ENCODE assay signal across 29 cellular contexts in genomic region chr10:66639351-66639750, GRCh38.
DNase-seq lines count a peak whose midpoint lies in the region; ATAC-seq and TF ChIP-seq lines count a peak whose summit lies in the region.
"Had no signal": no experiment of that assay in that cellular context is flagged by ENCODE, and none has a peak within 500 bp of the region (broad histone marks: within the 10 kb centered on the region; RNA-seq: fewer than 3 reads in every experiment).

No MANE protein-coding gene starts in this region.

- peak overlapping the region; percentile 2; the same call in 1 of the 2 replicates for H3K4me2 ChIP-seq in PC-3 (ENCODE audit: low read length)
- H3K4me2 ChIP-seq in smooth muscle cell, result peak overlapping the region; percentile 47
- H3K4me2 ChIP-seq: hepatocyte had no signal

- H4K20me1 ChIP-seq in PC-3 (ENCODE audit: low read length) (no peaks in the 10 kb centered on the region), smooth muscle cell (ENCODE audit: low read depth) (no peaks in the 10 kb centered on the region)

- H3K4me1 ChIP-seq in PC-3 (ENCODE audit: insufficient read depth, low read length) (peaks cover 19% of the 10 kb centered on the region), smooth muscle cell (ENCODE audit: low read depth) (peaks cover 10% of the 10 kb centered on the region)
- H3K4me1 ChIP-seq: pancreas, SJSA1 had no signal

- peak; percentile 61 for DNase-seq in GM03348 (ENCODE audit: low spot score)
- peak; percentile 69 for DNase-seq in PC-3
- peak; percentile 1 for DNase-seq in fibroblast of pulmonary artery (ENCODE audit: low read depth)
- no peak for DNase-seq in smooth muscle cell (lab: John Stamatoyannopoulos, UW; ENCODE audit: unreplicated experiment)
- DNase-seq in activated CD4-positive, CD25-positive, alpha-beta regulatory T cell (lab: John Stamatoyannopoulos, UW), result no peak
- no peak for DNase-seq in midbrain (lab: John Stamatoyannopoulos, UW)
- DNase-seq: activated CD4-positive, alpha-beta T cell treated with anti-CD3 and anti-CD28 coated beads, Interleukin-2, amount 10 ng/mL, durations not matched to agents 24 days and 14 days; activated effector memory CD4-positive, alpha-beta T cell treated with Interleukin-2 at 50 U/mL for 16 hours; Calu3; CD4-positive, CD25-positive, alpha-beta regulatory T cell; central memory CD4-positive, alpha-beta T cell; dermis blood vessel endothelial cell; DMS79; endodermal cell; left cardiac atrium; NCI-H1436 treated with DMSO at 0.1 percent for 48 hours; NCI-H2107; NCI-H446 treated with DMSO at 0.1 percent for 48 hours; nephron progenitor cell; pancreas; RPMI8226; stimulated activated naive B cell treated with anti-CD40 and anti-IgM and Interleukin-4, amounts not matched to agents 10 μg/mL and 1 μg/mL and 100 μg/mL, for 72 hours had no signal

- CTCF ChIA-PET in PC-3 (lab: Charles Lee), result no interaction called here

- H3K9ac ChIP-seq in PC-3 (ENCODE audit: low read length) (no peak overlapping the region), smooth muscle cell (ENCODE audit: low read depth) (no peak overlapping the region)

- no peak overlapping the region for H2AFZ ChIP-seq in PC-3 (ENCODE audit: low read length)
- no peak overlapping the region for H2AFZ ChIP-seq in smooth muscle cell (ENCODE audit: low read depth)
- H2AFZ ChIP-seq: hepatocyte had no signal

- ATAC-seq in PC-3, result peak; percentile 21
- ATAC-seq in GM19023 (IDR thresholded peaks at IDR 0.05; ENCODE audit: unreplicated experiment), result no peak
- no peak for ATAC-seq in HG02623 (IDR thresholded peaks at IDR 0.05; ENCODE audit: unreplicated experiment)
- ATAC-seq: left cardiac atrium; pancreas; stimulated activated naive B cell treated with anti-CD40 and anti-IgM and Interleukin-4, amounts not matched to agents 10 μg/mL and 1 μg/mL and 100 μg/mL, for 72 hours had no signal

- H3K36me3 ChIP-seq in PC-3 (ENCODE audit: low read depth, low read length) (no peaks in the 10 kb centered on the region), smooth muscle cell (ENCODE audit: low read depth) (no peaks in the 10 kb centered on the region)
- H3K36me3 ChIP-seq: pancreas, SJSA1 had no signal

- no peak for TF ChIP-seq CTCF in PC-3 (conservative IDR thresholded peaks at IDR 0.05; ENCODE audit: low read depth, low read length)
- no peak for TF ChIP-seq CTCF in fibroblast of pulmonary artery (IDR thresholded peaks at IDR 0.05; ENCODE audit: low read length, missing control alignments)
- TF ChIP-seq CTCF in smooth muscle cell (IDR thresholded peaks at IDR 0.05; ENCODE audit: borderline replicate concordance, insufficient read depth, poor library complexity, severe bottlenecking), result no peak

- H3K27me3 ChIP-seq in PC-3 (ENCODE audit: low read length) (no peaks in the 10 kb centered on the region), smooth muscle cell (ENCODE audit: low read depth) (no peaks in the 10 kb centered on the region)
- H3K27me3 ChIP-seq: hepatocyte, pancreas, SJSA1 had no signal

- 66% methylated on average over 2 of the region's 2 CpGs for WGBS in smooth muscle cell (ENCODE audit: low lambda C conversion rate)

- intact Hi-C loops in PC-3 (cut with micrococcal nuclease), result no loop called here

- H3K4me3 ChIP-seq in PC-3 (ENCODE audit: low read length) (no peak overlapping the region), fibroblast of pulmonary artery (replicated peaks; ENCODE audit: low read depth, low read length) (no peak overlapping the region), smooth muscle cell (no peak overlapping the region)
- H3K4me3 ChIP-seq: hepatocyte, lung, pancreas, SJSA1, skin epidermis had no signal

- H3K9me3 ChIP-seq in PC-3 (ENCODE audit: low read length), result no peaks in the 10 kb centered on the region
- no peaks in the 10 kb centered on the region for H3K9me3 ChIP-seq in smooth muscle cell (replicated peaks; ENCODE audit: low read depth)
- H3K9me3 ChIP-seq: pancreas, SJSA1 had no signal

- H3K9me2 ChIP-seq in PC-3 (replicated peaks; ENCODE audit: low read length), result no peaks in the 10 kb centered on the region

- BruUV-seq in PC-3 (replicated peaks; lab: Mats Ljungman, UMichigan), result no TSS peak

- POLR2A ChIA-PET in PC-3 (lab: Charles Lee; ENCODE audit: unreplicated experiment), result no interaction called here

- H3F3A ChIP-seq in PC-3 (ENCODE audit: low read length, unreplicated experiment) (no peaks in the 10 kb centered on the region), smooth muscle cell (ENCODE audit: low read depth) (no peaks in the 10 kb centered on the region)

- no peaks in the 10 kb centered on the region for H3K79me2 ChIP-seq in PC-3 (ENCODE audit: low read length)
- H3K79me2 ChIP-seq in smooth muscle cell (ENCODE audit: low read depth), result no peaks in the 10 kb centered on the region
- H3K79me2 ChIP-seq: hepatocyte had no signal

- H3K27ac ChIP-seq in PC-3 (ENCODE audit: low read length) (no peak overlapping the region), smooth muscle cell (ENCODE audit: low read depth) (peak overlapping the region; percentile 61)
- H3K27ac ChIP-seq: hepatocyte, HL-60, pancreas, SJSA1, skin epidermis had no signal

Comparison
In these comparisons a context has a peak if more than half of its experiments do, and no peak if none do; other contexts are left out.
1. DNase-seq: peak in GM03348 (single experiment), PC-3 (single experiment) and fibroblast of pulmonary artery (single experiment); none in smooth muscle cell (single experiment), activated CD4-positive, CD25-positive, alpha-beta regulatory T cell (0 of 4) and midbrain (single experiment).